ENCODE assay signal across 8 cellular contexts in the genomic region with DNA sequence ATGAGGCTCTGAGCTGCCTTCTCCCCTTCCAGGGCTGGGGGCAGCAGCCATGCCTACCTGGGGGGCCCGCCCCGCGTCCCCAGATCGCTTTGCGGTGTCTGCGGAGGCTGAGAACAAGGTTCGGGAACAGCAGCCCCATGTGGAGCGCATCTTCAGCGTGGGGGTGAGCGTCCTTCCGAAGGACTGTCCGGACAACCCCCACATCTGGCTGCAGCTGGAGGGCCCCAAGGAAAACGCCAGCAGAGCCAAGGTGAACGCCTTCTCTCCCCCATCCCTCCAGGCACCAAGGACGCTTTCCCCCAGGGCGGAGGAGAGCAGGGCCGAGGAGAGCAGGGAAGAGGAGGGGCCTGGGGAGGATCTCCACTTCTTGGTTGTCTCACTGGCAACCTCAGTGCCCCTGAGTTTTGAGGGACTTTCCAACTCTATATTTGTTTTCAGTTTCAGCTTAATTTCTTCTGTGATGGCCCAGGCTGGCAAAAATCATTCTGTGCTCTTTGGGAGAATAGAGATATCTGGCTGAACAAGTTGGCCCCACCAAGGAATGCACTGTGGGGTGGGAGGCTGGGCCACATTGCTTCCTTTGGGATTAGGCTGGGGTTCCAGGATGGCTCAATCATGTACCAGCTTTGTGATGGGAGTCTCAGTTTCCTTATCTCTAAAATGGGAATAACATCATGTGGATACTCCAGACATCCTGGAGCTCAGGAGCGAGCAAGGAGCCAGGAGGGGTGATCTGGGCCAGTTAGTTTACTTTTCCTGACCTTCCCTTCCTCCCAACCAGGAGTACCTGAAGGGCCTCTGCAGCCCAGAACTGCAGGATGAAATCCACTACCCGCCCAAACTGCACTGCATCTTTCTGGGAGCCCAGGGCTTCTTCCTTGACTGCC. TPM values are rescaled to one million over a fixed set of nuclear protein-coding genes. Genes with fewer than 3 reads are reported as not detected.
A peak's percentile ranks its signal among the peaks of the same experiment; 100 is the strongest.
DNase-seq lines count a peak whose midpoint lies in the region; TF ChIP-seq lines count a peak whose summit lies in the region.

No MANE protein-coding gene starts in this region.

- in situ Hi-C loops in HAP-1 (cut with MboI; ENCODE audit: low sequenced_read_pairs) = loop anchor here (5.0 kb wide), 2 partner anchors 99 to 189 kb away; a partner anchor contains a TSS

- DNase-seq in COLO668 (lab: John Stamatoyannopoulos, UW; ENCODE audit: unreplicated experiment) = peak; percentile 38
- DNase-seq in HAP-1 (ENCODE audit: low spot score in 2 of 2) = peak in 1 of 2 experiments; percentile 70
- peak; percentile 54 to 62 (median 62) for DNase-seq in stimulated activated CD4-positive, alpha-beta T cell treated with anti-CD3 and anti-CD28 coated beads, TNF-alpha, amount 100 ng/mL, for 48 hours (ENCODE audit: low read depth in 3 of 3)
- no peak for DNase-seq in NK-92 (lab: John Stamatoyannopoulos, UW; ENCODE audit: unreplicated experiment)
- no peak for DNase-seq in DMS114 treated with DMSO at 0.1 percent for 48 hours (lab: John Stamatoyannopoulos, UW; ENCODE audit: unreplicated experiment)

- TF ChIP-seq CTCF in SU-DHL-6 (IDR thresholded peaks at IDR 0.05; ENCODE audit: insufficient read depth, low read length, poor library complexity, severe bottlenecking) = no peak
- no peak for TF ChIP-seq CTCF in brain (conservative IDR thresholded peaks at IDR 0.05)

- H3K4me1 Mint-ChIP-seq in brain = peaks cover 22% of the 10 kb centered on the region

- no peaks in the 10 kb centered on the region for H4K20me1 ChIP-seq in SU-DHL-6 (ENCODE audit: low read depth, low read length)

- peaks cover 16% of the 10 kb centered on the region for H3K27me3 Mint-ChIP-seq in brain

- H3K27ac Mint-ChIP-seq in brain = peak overlapping the region; percentile 36 to 92 (median 76)

- H3K9ac ChIP-seq in SU-DHL-6 (ENCODE audit: low read length) = peak overlapping the region; percentile 73

- H3K36me3 Mint-ChIP-seq in brain = no peaks in the 10 kb centered on the region

- no peaks in the 10 kb centered on the region for H3K9me2 ChIP-seq in SU-DHL-6 (replicated peaks; ENCODE audit: insufficient read depth, low read length)

- H3K4me2 ChIP-seq in SU-DHL-6 (ENCODE audit: low read depth, low read length, poor library complexity, severe bottlenecking) = peak overlapping the region; percentile 92

- H3K4me3 ChIP-seq in HAP-1 (peak overlapping the region; percentile 59), SU-DHL-6 (ENCODE audit: insufficient read depth, low read length, poor library complexity, severe bottlenecking) (peak overlapping the region; percentile 71)

- peaks cover 6% of the 10 kb centered on the region; the same call in 1 of the 2 replicates for H3F3A ChIP-seq in SU-DHL-6 (ENCODE audit: insufficient read depth)

- no peaks in the 10 kb centered on the region for H3K79me2 ChIP-seq in SU-DHL-6 (ENCODE audit: insufficient read depth, low read length)

- H3K27me3 ChIP-seq in HAP-1 (ENCODE audit: low read depth) = no peaks in the 10 kb centered on the region
- no peaks in the 10 kb centered on the region for H3K27me3 ChIP-seq in SU-DHL-6 (ENCODE audit: low read length)
- no peaks in the 10 kb centered on the region for H3K27me3 ChIP-seq in layer of hippocampus (ENCODE audit: control insufficient read depth, insufficient read depth, low read length)

- no peaks in the 10 kb centered on the region for H3K9me3 ChIP-seq in HAP-1
- no peaks in the 10 kb centered on the region for H3K9me3 ChIP-seq in SU-DHL-6 (ENCODE audit: insufficient read depth, low read length)

- peak overlapping the region; percentile 81 to 90 (median 83) for H3K4me3 Mint-ChIP-seq in brain

- peaks cover 13% of the 10 kb centered on the region for H3K4me1 ChIP-seq in HAP-1

- H3K27ac ChIP-seq in SU-DHL-6 (ENCODE audit: low read depth, low read length) = peak overlapping the region; percentile 79
- H3K27ac ChIP-seq in layer of hippocampus (ENCODE audit: low read depth, low read length) = peak overlapping the region; percentile 94

- H3K36me3 ChIP-seq in HAP-1 (replicated peaks) (peaks cover 15% of the 10 kb centered on the region), SU-DHL-6 (ENCODE audit: low read length) (no peaks in the 10 kb centered on the region)

- no peaks in the 10 kb centered on the region for H3K9me3 Mint-ChIP-seq in brain

- H2AFZ ChIP-seq in SU-DHL-6 (ENCODE audit: low read depth, low read length, severe bottlenecking) = peak overlapping the region; percentile 17

RNA-seq across cellular contexts. Expression of a gene that starts 1.2 kb away (rescaled TPM):
- 22.3 TPM for polyA plus RNA-seq in brain (ENCODE audit: insufficient read depth, low read depth, low replicate concordance)

RNA-seq across cellular contexts. Expression of a gene that starts 1.5 kb away (rescaled TPM):
- polyA plus RNA-seq in brain (ENCODE audit: insufficient read depth, low read depth, low replicate concordance) = 3.3 TPM

RNA-seq across cellular contexts. Expression of a gene that starts 11.7 kb away (rescaled TPM):
- 125 TPM for polyA plus RNA-seq in brain (ENCODE audit: insufficient read depth, low read depth, low replicate concordance)

RNA-seq across cellular contexts. Expression of a gene that starts 32.1 kb away (rescaled TPM):
- 6.4 TPM for polyA plus RNA-seq in brain (ENCODE audit: insufficient read depth, low read depth, low replicate concordance)

Comparison
In these comparisons a context has a peak if more than half of its experiments do, and no peak if none do; other contexts are left out.
1. DNase-seq: peak in COLO668 (single experiment) and stimulated activated CD4-positive, alpha-beta T cell treated with anti-CD3 and anti-CD28 coated beads, TNF-alpha, amount 100 ng/mL, for 48 hours (3 of 3); none in NK-92 (single experiment) and DMS114 treated with DMSO at 0.1 percent for 48 hours (single experiment).